In genomic region chrX:68498044-68498507, GRCh38 we compare ENCODE assay signal across 8 cellular contexts. TPM values are rescaled to one million over a fixed set of nuclear protein-coding genes. Genes with fewer than 3 reads are reported as not detected.
A peak's percentile ranks its signal among the peaks of the same experiment; 100 is the strongest.
DNase-seq lines count a peak whose midpoint lies in the region; ATAC-seq and TF ChIP-seq lines count a peak whose summit lies in the region.

No MANE protein-coding gene starts in this region.

- no peaks in the 10 kb centered on the region for H3K4me1 ChIP-seq in foreskin keratinocyte
- no peaks in the 10 kb centered on the region for H3K4me1 ChIP-seq in skeletal muscle satellite cell (ENCODE audit: control insufficient read depth, insufficient read depth, low read length)

- peak overlapping the region; percentile 100 for H3K27ac ChIP-seq in foreskin keratinocyte

- H3K36me3 ChIP-seq in skeletal muscle satellite cell (ENCODE audit: insufficient read depth, low read length), result no peaks in the 10 kb centered on the region

- peaks cover 3% of the 10 kb centered on the region for H3K36me3 Mint-ChIP-seq in T-cell

- H3K27me3 Mint-ChIP-seq in T-cell, result peaks cover 2 to 3% of the 10 kb centered on the region in 2 donors

- H3K9ac ChIP-seq in skeletal muscle satellite cell (ENCODE audit: low read depth, low read length), result peak overlapping the region; percentile 93

- H3K4me3 Mint-ChIP-seq in T-cell, result peak overlapping the region; percentile 89 to 95 (median 92)

- peak; percentile 11 for TF ChIP-seq CTCF in foreskin keratinocyte (conservative IDR thresholded peaks at IDR 0.05)

- no peaks in the 10 kb centered on the region for H3K9me3 ChIP-seq in skeletal muscle satellite cell (replicated peaks; ENCODE audit: low read length)

- H3K4me3 ChIP-seq in skeletal muscle satellite cell (ENCODE audit: low read length), result peak overlapping the region; percentile 84

- H3K9me3 Mint-ChIP-seq in T-cell, result no peaks in the 10 kb centered on the region

- DNase-seq in NCI-H748 (lab: John Stamatoyannopoulos, UW; ENCODE audit: unreplicated experiment) (peak; percentile 16), NCI-H748 treated with DMSO at 0.1 percent for 48 hours (lab: John Stamatoyannopoulos, UW) (no peak), T-cell (peak in 1 of 34 experiments; percentile 1), foreskin keratinocyte (peak; percentile 36 to 53), ureter (ENCODE audit: low spot score) (no peak), T-helper 9 cell (no peak)
- no peak for DNase-seq in effector CD8-positive, alpha-beta T cell (lab: John Stamatoyannopoulos, UW)

- POLR2A ChIA-PET in T-cell (lab: Charles Lee), result interaction anchor here in 1 of 2 donors (1.6 kb wide), 1 partner anchor 10 kb away, joined by 5 read pairs; no protein-coding TSS in a partner anchor

- H3K27ac Mint-ChIP-seq in T-cell, result peak overlapping the region; percentile 98

- no peaks in the 10 kb centered on the region for H3K27me3 ChIP-seq in foreskin keratinocyte
- no peaks in the 10 kb centered on the region for H3K27me3 ChIP-seq in skeletal muscle satellite cell (ENCODE audit: control insufficient read depth, insufficient read depth, low read length)

- H3K4me1 Mint-ChIP-seq in T-cell, result peaks cover 14 to 36% (median 31%) of the 10 kb centered on the region in 3 donors

- CTCF ChIA-PET in T-cell (lab: Charles Lee), result no interaction called here

- ATAC-seq in T-cell (replicated peaks in 1 of 4) (peak in 1 of 4 experiments; percentile 16), foreskin keratinocyte (peak; percentile 60)

- peak overlapping the region; percentile 87 for H3K4me2 ChIP-seq in skeletal muscle satellite cell (ENCODE audit: low read length)

RNA-seq across cellular contexts. Expression of gene YIPF6, which starts 0.8 kb away (rescaled TPM):
- 10 to 100 TPM; 10.0 to 16.2 (median 14.3) TPM for total RNA-seq in T-cell
- 16.9 and 18.1 TPM in 2 replicates for total RNA-seq in foreskin keratinocyte
- 6.6 and 7.4 TPM in 2 replicates for polyA plus RNA-seq in foreskin keratinocyte
- 14.9 and 21.3 TPM in 2 replicates for total RNA-seq in skeletal muscle satellite cell (2012; rRNA removed)
- 41.3 TPM for total RNA-seq in ureter

Comparison
In these comparisons a context has a peak if more than half of its experiments do, and no peak if none do; other contexts are left out.
1. DNase-seq: peak in NCI-H748 (single experiment) and foreskin keratinocyte (2 of 2); none in NCI-H748 treated with DMSO at 0.1 percent for 48 hours (single experiment), ureter (single experiment), T-helper 9 cell (single experiment) and effector CD8-positive, alpha-beta T cell (single experiment).